In the genomic region with DNA sequence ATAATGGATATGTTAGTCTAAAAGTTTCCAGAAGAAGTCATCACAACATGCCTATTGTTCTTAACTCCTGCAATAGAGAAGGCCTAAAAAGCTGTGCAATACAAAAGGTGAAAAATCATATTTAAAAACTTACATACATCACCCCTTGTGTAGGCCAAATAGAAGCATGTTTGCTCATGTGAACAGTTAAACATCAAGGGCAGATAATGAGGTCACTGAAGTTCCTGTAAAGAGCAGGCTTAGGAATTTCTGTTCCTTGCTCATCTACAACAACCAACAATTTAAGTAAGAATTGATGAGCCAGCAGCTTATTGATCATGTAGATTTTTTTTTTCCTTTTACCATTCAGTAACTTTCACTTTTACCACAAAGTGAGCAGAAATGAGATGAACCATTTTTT, we compare ENCODE assay signal across 1 cellular context.
A peak's percentile ranks its signal among the peaks of the same experiment; 100 is the strongest.
TF ChIP-seq lines count a peak whose summit lies in the region.

No MANE protein-coding gene starts in this region.

TF ChIP-seq in K562, 482 proteins besides CTCF, POLR2A, EP300 and RAD21 (continued from another document and continues in another):
- TF ChIP-seq, protein P1, sequence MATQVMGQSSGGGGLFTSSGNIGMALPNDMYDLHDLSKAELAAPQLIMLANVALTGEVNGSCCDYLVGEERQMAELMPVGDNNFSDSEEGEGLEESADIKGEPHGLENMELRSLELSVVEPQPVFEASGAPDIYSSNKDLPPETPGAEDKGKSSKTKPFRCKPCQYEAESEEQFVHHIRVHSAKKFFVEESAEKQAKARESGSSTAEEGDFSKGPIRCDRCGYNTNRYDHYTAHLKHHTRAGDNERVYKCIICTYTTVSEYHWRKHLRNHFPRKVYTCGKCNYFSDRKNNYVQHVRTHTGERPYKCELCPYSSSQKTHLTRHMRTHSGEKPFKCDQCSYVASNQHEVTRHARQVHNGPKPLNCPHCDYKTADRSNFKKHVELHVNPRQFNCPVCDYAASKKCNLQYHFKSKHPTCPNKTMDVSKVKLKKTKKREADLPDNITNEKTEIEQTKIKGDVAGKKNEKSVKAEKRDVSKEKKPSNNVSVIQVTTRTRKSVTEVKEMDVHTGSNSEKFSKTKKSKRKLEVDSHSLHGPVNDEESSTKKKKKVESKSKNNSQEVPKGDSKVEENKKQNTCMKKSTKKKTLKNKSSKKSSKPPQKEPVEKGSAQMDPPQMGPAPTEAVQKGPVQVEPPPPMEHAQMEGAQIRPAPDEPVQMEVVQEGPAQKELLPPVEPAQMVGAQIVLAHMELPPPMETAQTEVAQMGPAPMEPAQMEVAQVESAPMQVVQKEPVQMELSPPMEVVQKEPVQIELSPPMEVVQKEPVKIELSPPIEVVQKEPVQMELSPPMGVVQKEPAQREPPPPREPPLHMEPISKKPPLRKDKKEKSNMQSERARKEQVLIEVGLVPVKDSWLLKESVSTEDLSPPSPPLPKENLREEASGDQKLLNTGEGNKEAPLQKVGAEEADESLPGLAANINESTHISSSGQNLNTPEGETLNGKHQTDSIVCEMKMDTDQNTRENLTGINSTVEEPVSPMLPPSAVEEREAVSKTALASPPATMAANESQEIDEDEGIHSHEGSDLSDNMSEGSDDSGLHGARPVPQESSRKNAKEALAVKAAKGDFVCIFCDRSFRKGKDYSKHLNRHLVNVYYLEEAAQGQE (CRISPR knock-in tag; IDR thresholded peaks at IDR 0.05; ENCODE audit: low read depth), result no peak
- TF ChIP-seq ZNF347 (CRISPR knock-in tag; IDR thresholded peaks at IDR 0.05; ENCODE audit: low read depth), result no peak
- TF ChIP-seq, protein P2, sequence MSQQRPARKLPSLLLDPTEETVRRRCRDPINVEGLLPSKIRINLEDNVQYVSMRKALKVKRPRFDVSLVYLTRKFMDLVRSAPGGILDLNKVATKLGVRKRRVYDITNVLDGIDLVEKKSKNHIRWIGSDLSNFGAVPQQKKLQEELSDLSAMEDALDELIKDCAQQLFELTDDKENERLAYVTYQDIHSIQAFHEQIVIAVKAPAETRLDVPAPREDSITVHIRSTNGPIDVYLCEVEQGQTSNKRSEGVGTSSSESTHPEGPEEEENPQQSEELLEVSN (IDR thresholded peaks at IDR 0.05; ENCODE audit: borderline replicate concordance in 1 of 2, extremely low read depth in 1 of 2, insufficient read depth in 1 of 2, insufficient read length in 1 of 2, low read depth in 1 of 2, low read length in 1 of 2, poor library complexity in 1 of 2, severe bottlenecking in 1 of 2), result no peak
- TF ChIP-seq ATF7 (IDR thresholded peaks at IDR 0.05), result peak; percentile 62
- TF ChIP-seq DPF2 (IDR thresholded peaks at IDR 0.05), result no peak
- TF ChIP-seq ETV1 (tag; conservative IDR thresholded peaks at IDR 0.05; ENCODE audit: low read depth), result 0 out of 2 replicates have a peak, but pooled peaks have one; percentile 6
- TF ChIP-seq, protein P3, sequence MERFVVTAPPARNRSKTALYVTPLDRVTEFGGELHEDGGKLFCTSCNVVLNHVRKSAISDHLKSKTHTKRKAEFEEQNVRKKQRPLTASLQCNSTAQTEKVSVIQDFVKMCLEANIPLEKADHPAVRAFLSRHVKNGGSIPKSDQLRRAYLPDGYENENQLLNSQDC (CRISPR knock-in tag; IDR thresholded peaks at IDR 0.05), result no peak
- TF ChIP-seq BCL6 (CRISPR knock-in tag; IDR thresholded peaks at IDR 0.05), result no peak
- TF ChIP-seq, protein P4, sequence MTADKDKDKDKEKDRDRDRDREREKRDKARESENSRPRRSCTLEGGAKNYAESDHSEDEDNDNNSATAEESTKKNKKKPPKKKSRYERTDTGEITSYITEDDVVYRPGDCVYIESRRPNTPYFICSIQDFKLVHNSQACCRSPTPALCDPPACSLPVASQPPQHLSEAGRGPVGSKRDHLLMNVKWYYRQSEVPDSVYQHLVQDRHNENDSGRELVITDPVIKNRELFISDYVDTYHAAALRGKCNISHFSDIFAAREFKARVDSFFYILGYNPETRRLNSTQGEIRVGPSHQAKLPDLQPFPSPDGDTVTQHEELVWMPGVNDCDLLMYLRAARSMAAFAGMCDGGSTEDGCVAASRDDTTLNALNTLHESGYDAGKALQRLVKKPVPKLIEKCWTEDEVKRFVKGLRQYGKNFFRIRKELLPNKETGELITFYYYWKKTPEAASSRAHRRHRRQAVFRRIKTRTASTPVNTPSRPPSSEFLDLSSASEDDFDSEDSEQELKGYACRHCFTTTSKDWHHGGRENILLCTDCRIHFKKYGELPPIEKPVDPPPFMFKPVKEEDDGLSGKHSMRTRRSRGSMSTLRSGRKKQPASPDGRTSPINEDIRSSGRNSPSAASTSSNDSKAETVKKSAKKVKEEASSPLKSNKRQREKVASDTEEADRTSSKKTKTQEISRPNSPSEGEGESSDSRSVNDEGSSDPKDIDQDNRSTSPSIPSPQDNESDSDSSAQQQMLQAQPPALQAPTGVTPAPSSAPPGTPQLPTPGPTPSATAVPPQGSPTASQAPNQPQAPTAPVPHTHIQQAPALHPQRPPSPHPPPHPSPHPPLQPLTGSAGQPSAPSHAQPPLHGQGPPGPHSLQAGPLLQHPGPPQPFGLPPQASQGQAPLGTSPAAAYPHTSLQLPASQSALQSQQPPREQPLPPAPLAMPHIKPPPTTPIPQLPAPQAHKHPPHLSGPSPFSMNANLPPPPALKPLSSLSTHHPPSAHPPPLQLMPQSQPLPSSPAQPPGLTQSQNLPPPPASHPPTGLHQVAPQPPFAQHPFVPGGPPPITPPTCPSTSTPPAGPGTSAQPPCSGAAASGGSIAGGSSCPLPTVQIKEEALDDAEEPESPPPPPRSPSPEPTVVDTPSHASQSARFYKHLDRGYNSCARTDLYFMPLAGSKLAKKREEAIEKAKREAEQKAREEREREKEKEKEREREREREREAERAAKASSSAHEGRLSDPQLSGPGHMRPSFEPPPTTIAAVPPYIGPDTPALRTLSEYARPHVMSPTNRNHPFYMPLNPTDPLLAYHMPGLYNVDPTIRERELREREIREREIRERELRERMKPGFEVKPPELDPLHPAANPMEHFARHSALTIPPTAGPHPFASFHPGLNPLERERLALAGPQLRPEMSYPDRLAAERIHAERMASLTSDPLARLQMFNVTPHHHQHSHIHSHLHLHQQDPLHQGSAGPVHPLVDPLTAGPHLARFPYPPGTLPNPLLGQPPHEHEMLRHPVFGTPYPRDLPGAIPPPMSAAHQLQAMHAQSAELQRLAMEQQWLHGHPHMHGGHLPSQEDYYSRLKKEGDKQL (CRISPR knock-in tag; IDR thresholded peaks at IDR 0.05; ENCODE audit: borderline replicate concordance), result no peak
- TF ChIP-seq EWSR1 (IDR thresholded peaks at IDR 0.05; ENCODE audit: borderline replicate concordance, low read depth, partially characterized antibody), result no peak
- TF ChIP-seq ZNF583 (CRISPR knock-in tag; IDR thresholded peaks at IDR 0.05), result no peak
- TF ChIP-seq, protein P5, sequence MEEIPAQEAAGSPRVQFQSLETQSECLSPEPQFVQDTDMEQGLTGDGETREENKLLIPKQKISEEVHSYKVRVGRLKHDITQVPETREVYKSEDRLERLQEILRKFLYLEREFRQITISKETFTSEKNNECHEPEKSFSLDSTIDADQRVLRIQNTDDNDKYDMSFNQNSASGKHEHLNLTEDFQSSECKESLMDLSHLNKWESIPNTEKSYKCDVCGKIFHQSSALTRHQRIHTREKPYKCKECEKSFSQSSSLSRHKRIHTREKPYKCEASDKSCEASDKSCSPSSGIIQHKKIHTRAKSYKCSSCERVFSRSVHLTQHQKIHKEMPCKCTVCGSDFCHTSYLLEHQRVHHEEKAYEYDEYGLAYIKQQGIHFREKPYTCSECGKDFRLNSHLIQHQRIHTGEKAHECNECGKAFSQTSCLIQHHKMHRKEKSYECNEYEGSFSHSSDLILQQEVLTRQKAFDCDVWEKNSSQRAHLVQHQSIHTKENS (CRISPR knock-in tag; IDR thresholded peaks at IDR 0.05), result no peak
- TF ChIP-seq PYGO2 (tag; IDR thresholded peaks at IDR 0.05), result 0 out of 2 replicates have a peak, but pooled peaks have one; percentile 7
- TF ChIP-seq, protein P6, sequence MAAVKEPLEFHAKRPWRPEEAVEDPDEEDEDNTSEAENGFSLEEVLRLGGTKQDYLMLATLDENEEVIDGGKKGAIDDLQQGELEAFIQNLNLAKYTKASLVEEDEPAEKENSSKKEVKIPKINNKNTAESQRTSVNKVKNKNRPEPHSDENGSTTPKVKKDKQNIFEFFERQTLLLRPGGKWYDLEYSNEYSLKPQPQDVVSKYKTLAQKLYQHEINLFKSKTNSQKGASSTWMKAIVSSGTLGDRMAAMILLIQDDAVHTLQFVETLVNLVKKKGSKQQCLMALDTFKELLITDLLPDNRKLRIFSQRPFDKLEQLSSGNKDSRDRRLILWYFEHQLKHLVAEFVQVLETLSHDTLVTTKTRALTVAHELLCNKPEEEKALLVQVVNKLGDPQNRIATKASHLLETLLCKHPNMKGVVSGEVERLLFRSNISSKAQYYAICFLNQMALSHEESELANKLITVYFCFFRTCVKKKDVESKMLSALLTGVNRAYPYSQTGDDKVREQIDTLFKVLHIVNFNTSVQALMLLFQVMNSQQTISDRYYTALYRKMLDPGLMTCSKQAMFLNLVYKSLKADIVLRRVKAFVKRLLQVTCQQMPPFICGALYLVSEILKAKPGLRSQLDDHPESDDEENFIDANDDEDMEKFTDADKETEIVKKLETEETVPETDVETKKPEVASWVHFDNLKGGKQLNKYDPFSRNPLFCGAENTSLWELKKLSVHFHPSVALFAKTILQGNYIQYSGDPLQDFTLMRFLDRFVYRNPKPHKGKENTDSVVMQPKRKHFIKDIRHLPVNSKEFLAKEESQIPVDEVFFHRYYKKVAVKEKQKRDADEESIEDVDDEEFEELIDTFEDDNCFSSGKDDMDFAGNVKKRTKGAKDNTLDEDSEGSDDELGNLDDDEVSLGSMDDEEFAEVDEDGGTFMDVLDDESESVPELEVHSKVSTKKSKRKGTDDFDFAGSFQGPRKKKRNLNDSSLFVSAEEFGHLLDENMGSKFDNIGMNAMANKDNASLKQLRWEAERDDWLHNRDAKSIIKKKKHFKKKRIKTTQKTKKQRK (IDR thresholded peaks at IDR 0.05; ENCODE audit: borderline replicate concordance, low read depth, low read length), result no peak
- no peak for TF ChIP-seq SNIP1 (IDR thresholded peaks at IDR 0.05; ENCODE audit: low read depth)
- TF ChIP-seq GABPA (tag; conservative IDR thresholded peaks at IDR 0.05; ENCODE audit: low read depth), result no peak
- TF ChIP-seq, protein P7, sequence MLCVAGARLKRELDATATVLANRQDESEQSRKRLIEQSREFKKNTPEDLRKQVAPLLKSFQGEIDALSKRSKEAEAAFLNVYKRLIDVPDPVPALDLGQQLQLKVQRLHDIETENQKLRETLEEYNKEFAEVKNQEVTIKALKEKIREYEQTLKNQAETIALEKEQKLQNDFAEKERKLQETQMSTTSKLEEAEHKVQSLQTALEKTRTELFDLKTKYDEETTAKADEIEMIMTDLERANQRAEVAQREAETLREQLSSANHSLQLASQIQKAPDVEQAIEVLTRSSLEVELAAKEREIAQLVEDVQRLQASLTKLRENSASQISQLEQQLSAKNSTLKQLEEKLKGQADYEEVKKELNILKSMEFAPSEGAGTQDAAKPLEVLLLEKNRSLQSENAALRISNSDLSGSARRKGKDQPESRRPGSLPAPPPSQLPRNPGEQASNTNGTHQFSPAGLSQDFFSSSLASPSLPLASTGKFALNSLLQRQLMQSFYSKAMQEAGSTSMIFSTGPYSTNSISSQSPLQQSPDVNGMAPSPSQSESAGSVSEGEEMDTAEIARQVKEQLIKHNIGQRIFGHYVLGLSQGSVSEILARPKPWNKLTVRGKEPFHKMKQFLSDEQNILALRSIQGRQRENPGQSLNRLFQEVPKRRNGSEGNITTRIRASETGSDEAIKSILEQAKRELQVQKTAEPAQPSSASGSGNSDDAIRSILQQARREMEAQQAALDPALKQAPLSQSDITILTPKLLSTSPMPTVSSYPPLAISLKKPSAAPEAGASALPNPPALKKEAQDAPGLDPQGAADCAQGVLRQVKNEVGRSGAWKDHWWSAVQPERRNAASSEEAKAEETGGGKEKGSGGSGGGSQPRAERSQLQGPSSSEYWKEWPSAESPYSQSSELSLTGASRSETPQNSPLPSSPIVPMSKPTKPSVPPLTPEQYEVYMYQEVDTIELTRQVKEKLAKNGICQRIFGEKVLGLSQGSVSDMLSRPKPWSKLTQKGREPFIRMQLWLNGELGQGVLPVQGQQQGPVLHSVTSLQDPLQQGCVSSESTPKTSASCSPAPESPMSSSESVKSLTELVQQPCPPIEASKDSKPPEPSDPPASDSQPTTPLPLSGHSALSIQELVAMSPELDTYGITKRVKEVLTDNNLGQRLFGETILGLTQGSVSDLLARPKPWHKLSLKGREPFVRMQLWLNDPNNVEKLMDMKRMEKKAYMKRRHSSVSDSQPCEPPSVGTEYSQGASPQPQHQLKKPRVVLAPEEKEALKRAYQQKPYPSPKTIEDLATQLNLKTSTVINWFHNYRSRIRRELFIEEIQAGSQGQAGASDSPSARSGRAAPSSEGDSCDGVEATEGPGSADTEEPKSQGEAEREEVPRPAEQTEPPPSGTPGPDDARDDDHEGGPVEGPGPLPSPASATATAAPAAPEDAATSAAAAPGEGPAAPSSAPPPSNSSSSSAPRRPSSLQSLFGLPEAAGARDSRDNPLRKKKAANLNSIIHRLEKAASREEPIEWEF (CRISPR knock-in tag; IDR thresholded peaks at IDR 0.05), result no peak; the same call in 1 of the 2 replicates
- no peak for TF ChIP-seq PURB (CRISPR knock-in tag; IDR thresholded peaks at IDR 0.05; ENCODE audit: low read depth)
- TF ChIP-seq, protein P8, sequence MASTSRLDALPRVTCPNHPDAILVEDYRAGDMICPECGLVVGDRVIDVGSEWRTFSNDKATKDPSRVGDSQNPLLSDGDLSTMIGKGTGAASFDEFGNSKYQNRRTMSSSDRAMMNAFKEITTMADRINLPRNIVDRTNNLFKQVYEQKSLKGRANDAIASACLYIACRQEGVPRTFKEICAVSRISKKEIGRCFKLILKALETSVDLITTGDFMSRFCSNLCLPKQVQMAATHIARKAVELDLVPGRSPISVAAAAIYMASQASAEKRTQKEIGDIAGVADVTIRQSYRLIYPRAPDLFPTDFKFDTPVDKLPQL (IDR thresholded peaks at IDR 0.05; ENCODE audit: extremely low read depth, insufficient read length), result no peak
- TF ChIP-seq, protein P9, sequence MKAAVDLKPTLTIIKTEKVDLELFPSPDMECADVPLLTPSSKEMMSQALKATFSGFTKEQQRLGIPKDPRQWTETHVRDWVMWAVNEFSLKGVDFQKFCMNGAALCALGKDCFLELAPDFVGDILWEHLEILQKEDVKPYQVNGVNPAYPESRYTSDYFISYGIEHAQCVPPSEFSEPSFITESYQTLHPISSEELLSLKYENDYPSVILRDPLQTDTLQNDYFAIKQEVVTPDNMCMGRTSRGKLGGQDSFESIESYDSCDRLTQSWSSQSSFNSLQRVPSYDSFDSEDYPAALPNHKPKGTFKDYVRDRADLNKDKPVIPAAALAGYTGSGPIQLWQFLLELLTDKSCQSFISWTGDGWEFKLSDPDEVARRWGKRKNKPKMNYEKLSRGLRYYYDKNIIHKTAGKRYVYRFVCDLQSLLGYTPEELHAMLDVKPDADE (conservative IDR thresholded peaks at IDR 0.05; ENCODE audit: control insufficient read depth, low read depth, low read length), result no peak
- TF ChIP-seq, protein P10, sequence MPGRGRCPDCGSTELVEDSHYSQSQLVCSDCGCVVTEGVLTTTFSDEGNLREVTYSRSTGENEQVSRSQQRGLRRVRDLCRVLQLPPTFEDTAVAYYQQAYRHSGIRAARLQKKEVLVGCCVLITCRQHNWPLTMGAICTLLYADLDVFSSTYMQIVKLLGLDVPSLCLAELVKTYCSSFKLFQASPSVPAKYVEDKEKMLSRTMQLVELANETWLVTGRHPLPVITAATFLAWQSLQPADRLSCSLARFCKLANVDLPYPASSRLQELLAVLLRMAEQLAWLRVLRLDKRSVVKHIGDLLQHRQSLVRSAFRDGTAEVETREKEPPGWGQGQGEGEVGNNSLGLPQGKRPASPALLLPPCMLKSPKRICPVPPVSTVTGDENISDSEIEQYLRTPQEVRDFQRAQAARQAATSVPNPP (IDR thresholded peaks at IDR 0.05; ENCODE audit: borderline replicate concordance, insufficient read depth, insufficient read length), result no peak
- TF ChIP-seq PML (IDR thresholded peaks at IDR 0.05; ENCODE audit: low read length), result no peak
- no peak for TF ChIP-seq SETDB1 (IDR thresholded peaks at IDR 0.05; ENCODE audit: low read length)
- TF ChIP-seq ZNF830 (CRISPR knock-in tag; IDR thresholded peaks at IDR 0.05), result no peak
- TF ChIP-seq SP1 (CRISPR knock-in tag; IDR thresholded peaks at IDR 0.05), result no peak
- no peak for TF ChIP-seq TCFL5 (CRISPR knock-in tag; conservative IDR thresholded peaks at IDR 0.05)
- TF ChIP-seq XRCC5 (IDR thresholded peaks at IDR 0.05; ENCODE audit: low read depth, low read length), result no peak
- no peak for TF ChIP-seq ILK (tag; IDR thresholded peaks at IDR 0.05; ENCODE audit: borderline replicate concordance, low read depth)
